3 cellular contexts compared by ENCODE assay signal in the genomic region with DNA sequence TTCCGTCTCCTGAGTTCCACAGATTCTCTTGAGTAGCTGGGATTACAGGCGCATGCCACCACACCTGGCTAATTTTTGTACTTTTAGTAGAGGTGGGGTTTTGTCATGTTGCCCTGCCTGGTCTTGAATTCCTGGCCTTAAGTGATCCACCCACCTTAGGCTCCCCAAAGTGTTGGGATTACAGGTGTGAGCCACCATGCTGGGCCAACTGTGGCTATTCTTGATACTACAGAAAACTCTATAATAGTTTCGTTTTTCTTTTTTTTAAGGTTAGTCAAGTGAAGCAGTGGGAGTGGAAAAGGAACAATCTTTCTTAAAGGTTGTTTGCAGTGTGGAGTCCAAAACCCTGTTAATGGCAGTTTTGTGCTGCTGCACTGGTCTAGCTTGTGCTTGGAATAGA.
"Had no signal": no experiment of that assay in that cellular context is flagged by ENCODE, and none has a peak within 500 bp of the region (broad histone marks: within the 10 kb centered on the region; RNA-seq: fewer than 3 reads in every experiment).

No MANE protein-coding gene starts in this region.

- H3K4me3 ChIP-seq: GM12878 had no signal

- DNase-seq: GDM1, GF-D8 had no signal

- ATAC-seq: GM12878 had no signal
